2 cellular contexts compared by ENCODE assay signal in genomic region chr16:69190046-69190588, GRCh38.
TF ChIP-seq lines count a peak whose summit lies in the region.

No MANE protein-coding gene starts in this region.

TF ChIP-seq in K562, 482 proteins besides CTCF, POLR2A, EP300 and RAD21:
- TF ChIP-seq NFE2 (IDR thresholded peaks at IDR 0.05; ENCODE audit: low read depth) (peak; percentile 76), MAFG (tag; conservative IDR thresholded peaks at IDR 0.05) (0 out of 2 replicates have a peak, but pooled peaks have one; percentile 17), C11orf30 (IDR thresholded peaks at IDR 0.05; ENCODE audit: low read depth) (peak; percentile 37), RBM34 (IDR thresholded peaks at IDR 0.05; ENCODE audit: borderline replicate concordance, insufficient read depth, low read length) (no peak)

TF ChIP-seq in neural cell, 6 proteins besides CTCF, POLR2A, EP300 and RAD21:
- no peak for TF ChIP-seq POLR2AphosphoS5 (IDR thresholded peaks at IDR 0.05)
- TF ChIP-seq REST (IDR thresholded peaks at IDR 0.05; ENCODE audit: borderline replicate concordance), result no peak
- no peak for TF ChIP-seq TAF1 (IDR thresholded peaks at IDR 0.05; ENCODE audit: low read depth)
- TF ChIP-seq EZH2 (IDR thresholded peaks at IDR 0.05; ENCODE audit: borderline replicate concordance, insufficient read depth, low read length, poor library complexity, severe bottlenecking), result no peak
- no peak for TF ChIP-seq MXI1 (conservative IDR thresholded peaks at IDR 0.05; ENCODE audit: poor library complexity, severe bottlenecking)
- TF ChIP-seq SMC3 (conservative IDR thresholded peaks at IDR 0.05; ENCODE audit: poor library complexity), result no peak
